9 cellular contexts compared by ENCODE assay signal in genomic region chr9:75855509-75855908, GRCh38. TPM values are rescaled to one million over a fixed set of nuclear protein-coding genes. Genes with fewer than 3 reads are reported as not detected.
DNase-seq lines count a peak whose midpoint lies in the region; ATAC-seq and TF ChIP-seq lines count a peak whose summit lies in the region.
"Had no signal": no experiment of that assay in that cellular context is flagged by ENCODE, and none has a peak within 500 bp of the region (broad histone marks: within the 10 kb centered on the region; RNA-seq: fewer than 3 reads in every experiment).

No MANE protein-coding gene starts in this region.

- H3K79me2 ChIP-seq in Karpas-422 (ENCODE audit: low read length), result no peaks in the 10 kb centered on the region

- no peak overlapping the region for H2AFZ ChIP-seq in Karpas-422 (ENCODE audit: low read length)

- DNase-seq in Calu3, result peak; percentile 22
- DNase-seq in Karpas-422, result peak; percentile 75
- peak in 1 of 3 donors; percentile 78 for DNase-seq in mucosa of descending colon
- DNase-seq in activated naive CD8-positive, alpha-beta T cell treated with anti-CD3 and anti-CD28 coated beads, Interleukin-2, amount 50 U/mL, for 24 hours, result no peak
- DNase-seq in activated CD4-positive, alpha-beta memory T cell treated with anti-CD3 and anti-CD28 coated beads for 36 hours, result no peak
- no peak for DNase-seq in NCI-H187 treated with DMSO at 0.1 percent for 48 hours (lab: John Stamatoyannopoulos, UW)
- DNase-seq: naive B cell had no signal

- no peak overlapping the region for H3K4me3 Mint-ChIP-seq in Calu3 (ENCODE audit: low read depth, unreplicated experiment)
- H3K4me3 Mint-ChIP-seq in brain, result no peak overlapping the region
- no peak overlapping the region for H3K4me3 Mint-ChIP-seq in activated naive CD8-positive, alpha-beta T cell treated with anti-CD3 and anti-CD28 coated beads, Interleukin-2, amount 50 U/mL, for 24 hours
- H3K4me3 Mint-ChIP-seq in activated CD4-positive, alpha-beta memory T cell treated with anti-CD3 and anti-CD28 coated beads for 36 hours, result no peak overlapping the region
- H3K4me3 Mint-ChIP-seq: naive B cell had no signal

- no peak overlapping the region for H3K27ac ChIP-seq in Karpas-422 (ENCODE audit: low read length)

- H3K4me1 ChIP-seq in Karpas-422 (ENCODE audit: low read length) (peaks cover 10% of the 10 kb centered on the region), mucosa of descending colon (ENCODE audit: low read depth) (no peaks in the 10 kb centered on the region)

- H3K4me2 ChIP-seq in Karpas-422 (ENCODE audit: low read depth, low read length, poor library complexity, severe bottlenecking), result no peak overlapping the region

- H3K27ac Mint-ChIP-seq in Calu3 (ENCODE audit: unreplicated experiment), result no peak overlapping the region
- no peak overlapping the region for H3K27ac Mint-ChIP-seq in brain
- H3K27ac Mint-ChIP-seq in activated naive CD8-positive, alpha-beta T cell treated with anti-CD3 and anti-CD28 coated beads, Interleukin-2, amount 50 U/mL, for 24 hours, result no peak overlapping the region
- H3K27ac Mint-ChIP-seq in activated CD4-positive, alpha-beta memory T cell treated with anti-CD3 and anti-CD28 coated beads for 36 hours, result no peak overlapping the region
- H3K27ac Mint-ChIP-seq: naive B cell had no signal

- H3K4me3 ChIP-seq in Karpas-422 (ENCODE audit: low read length) (no peak overlapping the region), mucosa of descending colon (no peak overlapping the region)

- no peaks in the 10 kb centered on the region for H3K27me3 Mint-ChIP-seq in Calu3 (ENCODE audit: unreplicated experiment)
- H3K27me3 Mint-ChIP-seq in brain, result no peaks in the 10 kb centered on the region
- H3K27me3 Mint-ChIP-seq in activated naive CD8-positive, alpha-beta T cell treated with anti-CD3 and anti-CD28 coated beads, Interleukin-2, amount 50 U/mL, for 24 hours, result no peaks in the 10 kb centered on the region
- peaks cover 4% of the 10 kb centered on the region for H3K27me3 Mint-ChIP-seq in activated CD4-positive, alpha-beta memory T cell treated with anti-CD3 and anti-CD28 coated beads for 36 hours

- no peaks in the 10 kb centered on the region for H3K4me1 Mint-ChIP-seq in Calu3 (ENCODE audit: low read depth, unreplicated experiment)
- no peaks in the 10 kb centered on the region for H3K4me1 Mint-ChIP-seq in brain
- no peaks in the 10 kb centered on the region for H3K4me1 Mint-ChIP-seq in activated naive CD8-positive, alpha-beta T cell treated with anti-CD3 and anti-CD28 coated beads, Interleukin-2, amount 50 U/mL, for 24 hours
- no peaks in the 10 kb centered on the region for H3K4me1 Mint-ChIP-seq in activated CD4-positive, alpha-beta memory T cell treated with anti-CD3 and anti-CD28 coated beads for 36 hours (ENCODE audit: low read depth)
- H3K4me1 Mint-ChIP-seq: naive B cell had no signal

- CTCF ChIA-PET in Calu3 (lab: Charles Lee), result interaction anchor here (0.8 to 1.3 kb wide), 6 partner anchors 11 to 590 kb away, joined by 3 to 24 read pairs (median 4); no protein-coding TSS in a partner anchor
- CTCF ChIA-PET in activated CD4-positive, alpha-beta memory T cell treated with anti-CD3 and anti-CD28 coated beads for 36 hours (lab: Charles Lee), result interaction anchor here (0.6 to 1.5 kb wide), 4 partner anchors 9 to 525 kb away, joined by 3 to 7 read pairs (median 4); no protein-coding TSS in a partner anchor

- ATAC-seq in mucosa of descending colon, result peak; percentile 64
- no peak for ATAC-seq in activated naive CD8-positive, alpha-beta T cell treated with anti-CD3 and anti-CD28 coated beads, Interleukin-2, amount 50 U/mL, for 24 hours
- no peak for ATAC-seq in HG03097 (IDR thresholded peaks at IDR 0.05; ENCODE audit: low FRiP score, unreplicated experiment)

- POLR2A ChIA-PET in activated CD4-positive, alpha-beta memory T cell treated with anti-CD3 and anti-CD28 coated beads for 36 hours (lab: Charles Lee), result no interaction called here

- H3K9ac ChIP-seq in Karpas-422 (ENCODE audit: low read length), result no peak overlapping the region

- H3K9me3 Mint-ChIP-seq in Calu3 (ENCODE audit: low read depth, unreplicated experiment), result no peaks in the 10 kb centered on the region
- peaks cover 0 to 4% (median 0%) of the 10 kb centered on the region in 5 experiments for H3K9me3 Mint-ChIP-seq in brain
- H3K9me3 Mint-ChIP-seq in activated naive CD8-positive, alpha-beta T cell treated with anti-CD3 and anti-CD28 coated beads, Interleukin-2, amount 50 U/mL, for 24 hours, result no peaks in the 10 kb centered on the region
- H3K9me3 Mint-ChIP-seq in activated CD4-positive, alpha-beta memory T cell treated with anti-CD3 and anti-CD28 coated beads for 36 hours, result no peaks in the 10 kb centered on the region

- H3K27me3 ChIP-seq in Karpas-422 (ENCODE audit: low read length), result no peaks in the 10 kb centered on the region

- H3K9me2 ChIP-seq in Karpas-422 (replicated peaks; ENCODE audit: insufficient read depth, low read length), result no peaks in the 10 kb centered on the region

- TF ChIP-seq CTCF in Calu3 (IDR thresholded peaks at IDR 0.05; ENCODE audit: unreplicated experiment) (no peak), brain (conservative IDR thresholded peaks at IDR 0.05) (peak; percentile 38 to 54), mucosa of descending colon (IDR thresholded peaks at IDR 0.05) (no peak)

- no peaks in the 10 kb centered on the region for H3K36me3 ChIP-seq in Karpas-422 (ENCODE audit: insufficient read depth, low read length)
- H3K36me3 ChIP-seq in mucosa of descending colon (ENCODE audit: low read depth), result no peaks in the 10 kb centered on the region

- H3K36me3 Mint-ChIP-seq in Calu3 (ENCODE audit: insufficient read depth, unreplicated experiment) (no peaks in the 10 kb centered on the region), brain (no peaks in the 10 kb centered on the region)
- no peaks in the 10 kb centered on the region for H3K36me3 Mint-ChIP-seq in activated naive CD8-positive, alpha-beta T cell treated with anti-CD3 and anti-CD28 coated beads, Interleukin-2, amount 50 U/mL, for 24 hours (ENCODE audit: low read depth)
- no peaks in the 10 kb centered on the region for H3K36me3 Mint-ChIP-seq in activated CD4-positive, alpha-beta memory T cell treated with anti-CD3 and anti-CD28 coated beads for 36 hours
- H3K36me3 Mint-ChIP-seq: naive B cell had no signal

- H4K20me1 ChIP-seq in Karpas-422 (ENCODE audit: insufficient read depth, low read depth, low read length), result no peaks in the 10 kb centered on the region

- no peaks in the 10 kb centered on the region for H3K9me3 ChIP-seq in Karpas-422 (ENCODE audit: low read length)
- H3K9me3 ChIP-seq in mucosa of descending colon, result no peaks in the 10 kb centered on the region

- no TSS peak for BruUV-seq in Calu3 (replicated peaks; lab: Mats Ljungman, UMichigan)

- intact Hi-C loops in Calu3 (cut with micrococcal nuclease; ENCODE audit: unreplicated experiment) (loop anchor here (1.0 to 2.0 kb wide), 2 partner anchors 127 to 254 kb away; no protein-coding TSS in a partner anchor), mucosa of descending colon (cut with DNase I, micrococcal nuclease) (loop anchor here in 1 of 2 donors (5.0 kb wide), 1 partner anchor 588 kb away; no protein-coding TSS in a partner anchor)
- intact Hi-C loops in activated CD4-positive, alpha-beta memory T cell treated with anti-CD3 and anti-CD28 coated beads for 36 hours (cut with micrococcal nuclease), result no loop called here

RNA-seq across cellular contexts. Expression of gene PCSK5, which starts 35.0 kb away (rescaled TPM):
- total RNA-seq in Calu3 (2022) (38.4 and 46.6 TPM in 2 replicates), mucosa of descending colon (10 to 100 TPM; 44.3 to 82.0 (median 53.3) TPM)
- not detected in 2 replicates for total RNA-seq in Karpas-422 (2014; rRNA removed; shearing (Covaris generic); ENCODE audit: low replicate concordance)
- polyA plus RNA-seq in brain (ENCODE audit: insufficient read depth, low read depth, low replicate concordance), result 0.31 TPM
- total RNA-seq in activated CD4-positive, alpha-beta memory T cell treated with anti-CD3 and anti-CD28 coated beads for 36 hours, result 1 to 10 TPM; 2.0 to 2.1 TPM

Comparison
In these comparisons a context has a peak if more than half of its experiments do, and no peak if none do; other contexts are left out.
1. DNase-seq: peak in Calu3 (single experiment) and Karpas-422 (single experiment); none in activated naive CD8-positive, alpha-beta T cell treated with anti-CD3 and anti-CD28 coated beads, Interleukin-2, amount 50 U/mL, for 24 hours (single experiment), activated CD4-positive, alpha-beta memory T cell treated with anti-CD3 and anti-CD28 coated beads for 36 hours (single experiment) and NCI-H187 treated with DMSO at 0.1 percent for 48 hours (single experiment).
2. CTCF ChIP-seq: peak in brain (2 of 2); none in Calu3 (single experiment) and mucosa of descending colon (single experiment).
3. RNA of gene PCSK5, which starts 35.0 kb away (total RNA-seq): 44.3 to 82.0 TPM in mucosa of descending colon and 38.4 to 46.6 TPM in Calu3; 2.0 to 2.1 TPM in activated CD4-positive, alpha-beta memory T cell treated with anti-CD3 and anti-CD28 coated beads for 36 hours and not detected in Karpas-422; every median in the first group is over 10 times any median in the second.